Comparison of ENCODE assay signal across 8 cellular contexts in genomic region chr4:64125354-64125753, GRCh38.
"Had no signal": no experiment of that assay in that cellular context is flagged by ENCODE, and none has a peak within 500 bp of the region (broad histone marks: within the 10 kb centered on the region; RNA-seq: fewer than 3 reads in every experiment).

No MANE protein-coding gene starts in this region.

- ATAC-seq: GM23338 had no signal

- H3K9me3 Mint-ChIP-seq: IgD-negative memory B cell had no signal

- H2AFZ ChIP-seq: GM23338 had no signal

- H3K4me3 ChIP-seq: GM23338 had no signal

- H3K4me3 Mint-ChIP-seq: GM23338, H9, IgD-negative memory B cell had no signal

- H3K4me2 ChIP-seq: GM23338 had no signal

- H3K36me3 Mint-ChIP-seq: IgD-negative memory B cell had no signal

- FAIRE-seq: H1, H54 had no signal

- H3K27me3 Mint-ChIP-seq: IgD-negative memory B cell had no signal

- H3K27ac ChIP-seq: HL-60 had no signal

- H3K27ac Mint-ChIP-seq: GM23338, IgD-negative memory B cell had no signal

- H3K4me1 Mint-ChIP-seq: GM23338, H9, IgD-negative memory B cell had no signal

- DNase-seq: H9, HCEC 1CT, KG1 had no signal
